26 cellular contexts compared by ENCODE assay signal in the genomic region with DNA sequence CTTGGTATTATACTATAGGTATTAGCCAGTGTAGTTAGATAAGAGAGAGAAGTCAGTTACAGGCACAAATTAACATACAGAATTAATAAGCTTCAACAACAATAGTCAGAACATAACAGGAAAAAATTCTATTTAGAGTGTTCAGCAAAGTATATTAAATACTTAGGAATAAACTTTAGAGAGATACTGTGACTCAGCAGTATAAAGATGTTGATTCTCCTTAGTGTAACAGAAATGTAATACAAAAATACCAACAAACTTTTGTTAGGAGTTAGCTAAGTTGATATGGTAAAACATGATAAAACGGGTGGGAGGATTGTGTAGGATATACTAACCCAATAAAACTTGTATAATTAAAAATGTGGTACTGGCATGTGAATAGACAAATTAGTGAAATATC.
DNase-seq lines count a peak whose midpoint lies in the region; ATAC-seq, FAIRE-seq and TF ChIP-seq lines count a peak whose summit lies in the region.
"Had no signal": no experiment of that assay in that cellular context is flagged by ENCODE, and none has a peak within 500 bp of the region (broad histone marks: within the 10 kb centered on the region; RNA-seq: fewer than 3 reads in every experiment).

No MANE protein-coding gene starts in this region.

- H3K4me1 Mint-ChIP-seq in HFFc6 (ENCODE audit: low read depth) (0 out of 2 replicates have a peak, but pooled peaks cover 4% of the 10 kb centered on the region), osteocyte (ENCODE audit: unreplicated experiment) (no peaks in the 10 kb centered on the region)
- peaks cover 6% of the 10 kb centered on the region for H3K4me1 Mint-ChIP-seq in stimulated activated naive CD8-positive, alpha-beta T cell treated with anti-CD3 and anti-CD28 coated beads, Interleukin-15, amount 100 ng/mL, for 72 hours
- H3K4me1 Mint-ChIP-seq: CD14-positive monocyte, H9 had no signal

- no peak for FAIRE-seq in A549 (lab: Jason Lieb, UNC)
- FAIRE-seq in K562 (lab: Jason Lieb, UNC): no peak
- FAIRE-seq: D721Med, GM12891, GM18507 had no signal

- no TSS peak for BruUV-seq in K562 (replicated peaks; lab: Mats Ljungman, UMichigan)

- H3K9me3 ChIP-seq in A549 (no peaks in the 10 kb centered on the region), K562 (replicated peaks; ENCODE audit: control insufficient read depth, insufficient read depth, low read depth, low read length) (no peaks in the 10 kb centered on the region)
- H3K9me3 ChIP-seq: BE2C had no signal

- ATAC-seq in A549 (no peak), K562 (no peak)
- ATAC-seq in stimulated activated naive CD8-positive, alpha-beta T cell treated with anti-CD3 and anti-CD28 coated beads, Interleukin-15, amount 100 ng/mL, for 72 hours: no peak
- ATAC-seq: HCT116 had no signal

- TF ChIP-seq POLR2A in A549 (IDR thresholded peaks at IDR 0.05; ENCODE audit: low read length): no peak
- no peak for TF ChIP-seq POLR2A in K562 (conservative IDR thresholded peaks at IDR 0.05)

- H3K4me3 Mint-ChIP-seq in HFFc6: no peak overlapping the region
- H3K4me3 Mint-ChIP-seq in osteocyte (ENCODE audit: unreplicated experiment): no peak overlapping the region
- no peak overlapping the region for H3K4me3 Mint-ChIP-seq in stimulated activated naive CD8-positive, alpha-beta T cell treated with anti-CD3 and anti-CD28 coated beads, Interleukin-15, amount 100 ng/mL, for 72 hours
- H3K4me3 Mint-ChIP-seq: CD14-positive monocyte; CD4-positive, alpha-beta T cell; CD8-positive, alpha-beta memory T cell; H9 had no signal

- no peaks in the 10 kb centered on the region for H4K20me1 ChIP-seq in K562 (replicated peaks; ENCODE audit: control insufficient read depth, insufficient read depth, low read length)

- intact Hi-C loops in K562 (cut with micrococcal nuclease) (no loop called here), posterior vena cava (cut with DNase I) (no loop called here)

- no peaks in the 10 kb centered on the region for H3K9me1 ChIP-seq in K562 (ENCODE audit: control insufficient read depth, insufficient read depth, low read length)

- POLR2A ChIA-PET in A549 (lab: Yijun Ruan, JAX) (no interaction called here), K562 (lab: Yijun Ruan, JAX) (interaction anchor here (0.6 to 1.2 kb wide), 2 partner anchors 170 to 267 kb away, joined by 3 read pairs; no protein-coding TSS in a partner anchor)

- 81% methylated on average over 1 of the region's 1 CpG for WGBS in A549 (ENCODE audit: missing lambda C conversion rate)
- WGBS in K562 (ENCODE audit: insufficient coverage, low coverage, missing lambda C conversion rate): 79% methylated on average over 1 of the region's 1 CpG

- H3K36me3 Mint-ChIP-seq in HFFc6 (ENCODE audit: low read depth) (no peaks in the 10 kb centered on the region), osteocyte (ENCODE audit: unreplicated experiment) (no peaks in the 10 kb centered on the region)

- H3K9me3 Mint-ChIP-seq in HFFc6: no peaks in the 10 kb centered on the region
- no peaks in the 10 kb centered on the region for H3K9me3 Mint-ChIP-seq in osteocyte (ENCODE audit: unreplicated experiment)
- no peaks in the 10 kb centered on the region for H3K9me3 Mint-ChIP-seq in stimulated activated naive CD8-positive, alpha-beta T cell treated with anti-CD3 and anti-CD28 coated beads, Interleukin-15, amount 100 ng/mL, for 72 hours
- H3K9me3 Mint-ChIP-seq: CD4-positive, alpha-beta T cell; CD8-positive, alpha-beta memory T cell had no signal

- CTCF ChIA-PET in A549 (lab: Yijun Ruan, JAX) (no interaction called here), K562 (lab: Yijun Ruan, JAX; ENCODE audit: low intra/inter-chr PET ratio) (no interaction called here)

- in situ Hi-C loops in K562 (cut with MboI): no loop called here

- peaks cover 2% of the 10 kb centered on the region; the same call in 2 of the 3 replicates for H3K36me3 ChIP-seq in K562 (ENCODE audit: control insufficient read depth, insufficient read depth, low read length)
- H3K36me3 ChIP-seq: BE2C had no signal

- TF ChIP-seq CTCF in A549 (IDR thresholded peaks at IDR 0.05) (no peak), HFFc6 (IDR thresholded peaks at IDR 0.05) (no peak), K562 (IDR thresholded peaks at IDR 0.05 in 2 of 3, conservative IDR thresholded peaks at IDR 0.05 in 1 of 3; ENCODE audit: insufficient read depth in 2 of 3, low read depth in 1 of 3, low read length in 3 of 3) (no peak), osteocyte (IDR thresholded peaks at IDR 0.05) (no peak)

- no peak for TF ChIP-seq EP300 in A549 (IDR thresholded peaks at IDR 0.05)
- no peak for TF ChIP-seq EP300 in K562 (IDR thresholded peaks at IDR 0.05; ENCODE audit: low read length)

- H3K27me3 ChIP-seq in K562 (ENCODE audit: control insufficient read depth in 2 of 2, insufficient read depth in 2 of 2, low read length in 2 of 2): no peaks in the 10 kb centered on the region
- H3K27me3 ChIP-seq: BE2C; BLaER1 treated with 17β-estradiol and CSF1 and Interleukin-3, amounts not matched to agents 10 nM and 100 nM had no signal

- H3K4me2 ChIP-seq in A549: no peak overlapping the region
- no peak overlapping the region for H3K4me2 ChIP-seq in K562 (ENCODE audit: insufficient read depth, low read length)
- H3K4me2 ChIP-seq: BLaER1 treated with 17β-estradiol and CSF1 and Interleukin-3, amounts not matched to agents 10 nM and 100 nM had no signal

- no peak overlapping the region for H3K27ac ChIP-seq in A549
- no peak overlapping the region for H3K27ac ChIP-seq in K562 (ENCODE audit: extremely low read depth, low read depth, low read length)
- H3K27ac ChIP-seq: 22Rv1; BLaER1 treated with 17β-estradiol and CSF1 and Interleukin-3, amounts not matched to agents 10 nM and 100 nM had no signal

- no peak overlapping the region for H3K9ac ChIP-seq in K562 (ENCODE audit: insufficient read depth in 1 of 2, low read depth in 2 of 2, low read length in 2 of 2)
- H3K9ac ChIP-seq: BLaER1 treated with 17β-estradiol and CSF1 and Interleukin-3, amounts not matched to agents 10 nM and 100 nM had no signal

- DNase-seq in A549 (ENCODE audit: low read depth in 1 of 2, low spot score in 1 of 2) (no peak), HFFc6 (no peak), K562 (ENCODE audit: extremely low read depth in 1 of 4, low spot score in 3 of 4) (no peak), osteocyte (ENCODE audit: extremely low spot score, unreplicated experiment) (no peak), posterior vena cava (ENCODE audit: low spot score) (no peak), NCI-H524 (lab: John Stamatoyannopoulos, UW) (no peak)
- no peak for DNase-seq in central memory CD4-positive, alpha-beta T cell
- no peak for DNase-seq in stimulated activated naive CD8-positive, alpha-beta T cell treated with anti-CD3 and anti-CD28 coated beads, Interleukin-15, amount 100 ng/mL, for 72 hours
- DNase-seq: ACHN; AML-193; BE2C; CD4-positive, alpha-beta T cell; CD8-positive, alpha-beta memory T cell; DMS 273 treated with DMSO at 0.1 percent for 48 hours; DMS79; EL; GF-D8; GOT3; H9 had no signal

- H3K4me1 ChIP-seq in A549: no peaks in the 10 kb centered on the region
- H3K4me1 ChIP-seq in K562 (replicated peaks in 1 of 2; ENCODE audit: control insufficient read depth in 2 of 2, insufficient read depth in 2 of 2, low read length in 2 of 2): no peaks in the 10 kb centered on the region
- H3K4me1 ChIP-seq: BE2C; BLaER1 treated with 17β-estradiol and CSF1 and Interleukin-3, amounts not matched to agents 10 nM and 100 nM had no signal

- H3K27ac Mint-ChIP-seq in HFFc6: peak overlapping the region; percentile 30; the same call in 1 of the 2 replicates
- peak overlapping the region; percentile 17 for H3K27ac Mint-ChIP-seq in osteocyte (ENCODE audit: unreplicated experiment)
- H3K27ac Mint-ChIP-seq in stimulated activated naive CD8-positive, alpha-beta T cell treated with anti-CD3 and anti-CD28 coated beads, Interleukin-15, amount 100 ng/mL, for 72 hours: no peak overlapping the region
- H3K27ac Mint-ChIP-seq: CD14-positive monocyte; CD4-positive, alpha-beta T cell; CD8-positive, alpha-beta memory T cell; H9 had no signal

- no peak for TF ChIP-seq RAD21 in A549 (conservative IDR thresholded peaks at IDR 0.05 in 1 of 2, IDR thresholded peaks at IDR 0.05 in 1 of 2)
- TF ChIP-seq RAD21 in K562 (CRISPR knock-in tag; conservative IDR thresholded peaks at IDR 0.05 in 1 of 2, IDR thresholded peaks at IDR 0.05 in 1 of 2): no peak

- H2AFZ ChIP-seq in K562 (ENCODE audit: low read depth, low read length): no peak overlapping the region

- H3K79me2 ChIP-seq in K562 (ENCODE audit: control insufficient read depth, insufficient read depth, low read length): peaks cover 17% of the 10 kb centered on the region; the same call in 2 of the 3 replicates

- H3K27me3 Mint-ChIP-seq in HFFc6 (ENCODE audit: insufficient read depth) (no peaks in the 10 kb centered on the region; the same call in 1 of the 2 replicates), osteocyte (ENCODE audit: unreplicated experiment) (no peaks in the 10 kb centered on the region)
- H3K27me3 Mint-ChIP-seq in stimulated activated naive CD8-positive, alpha-beta T cell treated with anti-CD3 and anti-CD28 coated beads, Interleukin-15, amount 100 ng/mL, for 72 hours: no peaks in the 10 kb centered on the region
- H3K27me3 Mint-ChIP-seq: CD4-positive, alpha-beta T cell; CD8-positive, alpha-beta memory T cell had no signal

- no peak overlapping the region for H3K4me3 ChIP-seq in A549
- no peak overlapping the region for H3K4me3 ChIP-seq in K562
- H3K4me3 ChIP-seq: BLaER1 treated with 17β-estradiol and CSF1 and Interleukin-3, amounts not matched to agents 10 nM and 100 nM had no signal

TF ChIP-seq in A549, 52 proteins besides CTCF, POLR2A, EP300 and RAD21:
- TF ChIP-seq FOSB (CRISPR knock-in tag; IDR thresholded peaks at IDR 0.05): no peak
- no peak for TF ChIP-seq ZC3H11A (IDR thresholded peaks at IDR 0.05)
- peak; percentile 19 for TF ChIP-seq MAFK (IDR thresholded peaks at IDR 0.05; ENCODE audit: partially characterized antibody)
- no peak for TF ChIP-seq RARB (CRISPR knock-in tag; IDR thresholded peaks at IDR 0.05)
- no peak for TF ChIP-seq NR3C1 (IDR thresholded peaks at IDR 0.05)
- TF ChIP-seq EHMT2 (IDR thresholded peaks at IDR 0.05; ENCODE audit: low read depth): no peak

TF ChIP-seq in K562, 482 proteins besides CTCF, POLR2A, EP300 and RAD21:
- TF ChIP-seq MAFG (tag; conservative IDR thresholded peaks at IDR 0.05) (peak; percentile 51), SMARCA4 (IDR thresholded peaks at IDR 0.05) (no peak), DNMT1 (IDR thresholded peaks at IDR 0.05) (no peak), PML (IDR thresholded peaks at IDR 0.05; ENCODE audit: low read length) (no peak), NFE2 (IDR thresholded peaks at IDR 0.05; ENCODE audit: low read depth) (peak; percentile 33; the same call in 1 of the 2 replicates), C11orf30 (IDR thresholded peaks at IDR 0.05; ENCODE audit: low read depth) (peak; percentile 38), ZNF316 (IDR thresholded peaks at IDR 0.05) (peak; percentile 58)
TF ChIP-seq in K562: peak in this region for 4.

Comparison
In these comparisons a context has a peak if more than half of its experiments do, and no peak if none do; other contexts are left out.
1. H3K27ac Mint-ChIP-seq: peak in HFFc6 (single experiment) and osteocyte (single experiment); none in stimulated activated naive CD8-positive, alpha-beta T cell treated with anti-CD3 and anti-CD28 coated beads, Interleukin-15, amount 100 ng/mL, for 72 hours (0 of 2).
2. Of the 35 proteins assayed by ChIP-seq in both K562 and A549: peak only in K562: none; only in A549: MAFK; in both: none; in neither: 34.